Comparison of ENCODE assay signal across 15 cellular contexts in genomic region chr7:148909560-148909959, GRCh38.
"Had no signal": no experiment of that assay in that cellular context is flagged by ENCODE, and none has a peak within 500 bp of the region (broad histone marks: within the 10 kb centered on the region; RNA-seq: fewer than 3 reads in every experiment).

No MANE protein-coding gene starts in this region.

- H3K9ac ChIP-seq: parathyroid adenoma had no signal

- DNase-seq: activated CD4-positive, alpha-beta T cell treated with anti-CD3 and anti-CD28 coated beads, Interleukin-2, amount 50 U/mL, for 48 hours; activated CD4-positive, CD25-positive, alpha-beta regulatory T cell treated with anti-CD3 and anti-CD28 coated beads, Interleukin-2, amount 50 U/mL, for 72 hours; activated gamma-delta T cell; activated T-cell treated with anti-CD3 and anti-CD28 coated beads, Interleukin-2, amount 50 U/mL, for 4 hours; dermis blood vessel endothelial cell; left lung; mammary epithelial cell; stimulated activated CD4-positive, alpha-beta T cell treated with anti-CD3 and anti-CD28 coated beads, Interleukin-12 subunit alpha, Interleukin-12 subunit beta, amount 100 ng/mL, for 4 hours; stimulated activated CD4-positive, alpha-beta T cell treated with anti-CD3 and anti-CD28 coated beads, Interleukin-2, amount 100 ng/mL, for 24 hours; T1000; thyroid gland had no signal

- H3K9me3 Mint-ChIP-seq: activated T-cell treated with anti-CD3 and anti-CD28 coated beads, Interleukin-2, amount 50 U/mL, for 4 hours had no signal

- H2AFZ ChIP-seq: hepatocyte, parathyroid adenoma had no signal

- H3K9me3 ChIP-seq: left lung, thyroid gland, vagina had no signal

- H3K4me3 Mint-ChIP-seq: activated T-cell treated with anti-CD3 and anti-CD28 coated beads, Interleukin-2, amount 50 U/mL, for 4 hours had no signal

- ATAC-seq: activated T-cell treated with anti-CD3 and anti-CD28 coated beads, Interleukin-2, amount 50 U/mL, for 4 hours; left lung had no signal

- H3K4me2 ChIP-seq: hepatocyte had no signal

- H3K27me3 ChIP-seq: thyroid gland, vagina had no signal

- H3K27ac ChIP-seq: epithelial cell of prostate, hepatocyte, left lung, parathyroid adenoma, thyroid gland, vagina had no signal

- H3K36me3 ChIP-seq: left lung, thyroid gland, vagina had no signal

- H3K4me1 ChIP-seq: left lung, parathyroid adenoma, thyroid gland, vagina had no signal

- H3K4me3 ChIP-seq: hepatocyte, left lung, thyroid gland, vagina had no signal
